In the genomic region with DNA sequence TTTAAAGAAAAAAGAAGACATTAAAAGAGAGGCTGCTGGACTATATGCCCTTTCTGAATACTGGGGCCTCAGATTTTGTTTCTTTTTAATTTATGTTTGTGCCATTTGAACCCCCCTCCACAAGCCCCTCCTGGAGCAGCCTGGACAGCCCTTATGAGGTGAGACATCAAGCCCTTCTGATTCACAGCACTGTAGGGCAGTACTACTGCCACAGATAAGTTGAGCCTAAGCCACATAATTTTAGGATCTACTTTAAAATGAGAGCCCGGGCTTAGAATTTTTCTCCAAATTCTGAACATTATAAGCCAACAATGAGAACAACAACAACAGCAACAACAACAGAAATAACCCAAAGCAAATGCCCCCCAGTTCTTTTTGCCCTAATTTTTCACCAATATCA, we compare ENCODE assay signal across 1 cellular context.
TF ChIP-seq lines count a peak whose summit lies in the region.

No MANE protein-coding gene starts in this region.

TF ChIP-seq in A549, 52 proteins besides CTCF, POLR2A, EP300 and RAD21 (continued from another document):
- TF ChIP-seq, protein P1, sequence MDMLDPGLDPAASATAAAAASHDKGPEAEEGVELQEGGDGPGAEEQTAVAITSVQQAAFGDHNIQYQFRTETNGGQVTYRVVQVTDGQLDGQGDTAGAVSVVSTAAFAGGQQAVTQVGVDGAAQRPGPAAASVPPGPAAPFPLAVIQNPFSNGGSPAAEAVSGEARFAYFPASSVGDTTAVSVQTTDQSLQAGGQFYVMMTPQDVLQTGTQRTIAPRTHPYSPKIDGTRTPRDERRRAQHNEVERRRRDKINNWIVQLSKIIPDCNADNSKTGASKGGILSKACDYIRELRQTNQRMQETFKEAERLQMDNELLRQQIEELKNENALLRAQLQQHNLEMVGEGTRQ (IDR thresholded peaks at IDR 0.05), result no peak
- TF ChIP-seq TFCP2L1 (CRISPR knock-in tag; IDR thresholded peaks at IDR 0.05), result no peak
- TF ChIP-seq CBX2 (IDR thresholded peaks at IDR 0.05; ENCODE audit: borderline replicate concordance, low read depth), result no peak
- TF ChIP-seq FOSB (CRISPR knock-in tag; IDR thresholded peaks at IDR 0.05), result no peak
- no peak for TF ChIP-seq FOSL2 (IDR thresholded peaks at IDR 0.05)
- TF ChIP-seq FOSL2 (CRISPR knock-in tag; IDR thresholded peaks at IDR 0.05), result no peak
- TF ChIP-seq MAFK (IDR thresholded peaks at IDR 0.05; ENCODE audit: partially characterized antibody), result no peak
- TF ChIP-seq, protein P2, sequence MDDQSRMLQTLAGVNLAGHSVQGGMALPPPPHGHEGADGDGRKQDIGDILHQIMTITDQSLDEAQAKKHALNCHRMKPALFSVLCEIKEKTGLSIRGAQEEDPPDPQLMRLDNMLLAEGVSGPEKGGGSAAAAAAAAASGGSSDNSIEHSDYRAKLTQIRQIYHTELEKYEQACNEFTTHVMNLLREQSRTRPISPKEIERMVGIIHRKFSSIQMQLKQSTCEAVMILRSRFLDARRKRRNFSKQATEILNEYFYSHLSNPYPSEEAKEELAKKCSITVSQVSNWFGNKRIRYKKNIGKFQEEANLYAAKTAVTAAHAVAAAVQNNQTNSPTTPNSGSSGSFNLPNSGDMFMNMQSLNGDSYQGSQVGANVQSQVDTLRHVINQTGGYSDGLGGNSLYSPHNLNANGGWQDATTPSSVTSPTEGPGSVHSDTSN (IDR thresholded peaks at IDR 0.05), result no peak
- no peak for TF ChIP-seq KDM1A (IDR thresholded peaks at IDR 0.05; ENCODE audit: low read depth)
TF ChIP-seq in A549: peak in this region for 0.
